ENCODE assay signal across 9 cellular contexts in the genomic region with DNA sequence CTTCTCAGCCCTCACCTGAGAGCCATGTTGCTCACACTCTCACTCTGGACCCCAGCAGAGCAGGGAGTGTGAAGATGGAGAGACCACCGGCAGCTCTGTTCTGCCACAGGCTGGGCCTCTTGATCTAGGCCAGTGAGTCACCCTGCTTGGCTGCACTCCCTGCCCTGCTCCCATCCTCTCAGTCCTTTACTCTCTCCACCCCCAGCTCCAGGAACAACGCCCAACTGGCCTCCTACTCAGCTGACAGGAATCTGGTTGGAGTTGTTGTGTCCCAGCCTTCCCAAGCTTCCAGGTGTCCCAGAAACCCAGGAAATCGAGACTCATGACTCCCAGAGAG. TPM values are rescaled to one million over a fixed set of nuclear protein-coding genes. Genes with fewer than 3 reads are reported as not detected.
DNase-seq lines count a peak whose midpoint lies in the region; ATAC-seq and TF ChIP-seq lines count a peak whose summit lies in the region.
"Had no signal": no experiment of that assay in that cellular context is flagged by ENCODE, and none has a peak within 500 bp of the region (broad histone marks: within the 10 kb centered on the region; RNA-seq: fewer than 3 reads in every experiment).

A gene with protein sequence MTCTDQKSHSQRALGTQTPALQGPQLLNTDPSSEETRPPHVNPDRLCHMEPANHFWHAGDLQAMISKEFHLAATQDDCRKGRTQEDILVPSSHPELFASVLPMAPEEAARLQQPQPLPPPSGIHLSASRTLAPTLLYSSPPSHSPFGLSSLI (plus strand): TSS at position 261 of the 337 bp plus-strand sequence. CDS start 14,833 bp downstream, outside the sequence.

- H3K4me1 ChIP-seq in Panc1 (ENCODE audit: control insufficient read depth, insufficient read depth, low read length) (peaks cover 22% of the 10 kb centered on the region), fibroblast of lung (ENCODE audit: control insufficient read depth, extremely low read depth, insufficient read depth, low read length) (peaks cover 19% of the 10 kb centered on the region), OCI-LY7 (ENCODE audit: insufficient read depth, low read length, poor library complexity, severe bottlenecking) (no peaks in the 10 kb centered on the region)
- H3K4me1 ChIP-seq: right lobe of liver had no signal

- H3K79me2 ChIP-seq in fibroblast of lung (ENCODE audit: control insufficient read depth, insufficient read depth, low read length) (no peaks in the 10 kb centered on the region), OCI-LY7 (ENCODE audit: insufficient read depth, low read depth, low read length) (no peaks in the 10 kb centered on the region)

- H3K36me3 Mint-ChIP-seq in nephron progenitor cell (ENCODE audit: low read depth): no peaks in the 10 kb centered on the region

- H3K4me3 ChIP-seq in AG04449 (ENCODE audit: low read depth, low read length) (peak within 1 kb of the TSS; percentile 25), Panc1 (ENCODE audit: low read depth in 2 of 2, low read length in 2 of 2) (peak within 1 kb of the TSS; percentile 9 to 45; a peak in 3 of 4 replicates), fibroblast of lung (replicated peaks in 1 of 4; ENCODE audit: control extremely low read depth in 1 of 4, insufficient read depth in 1 of 4, low read depth in 3 of 4, low read length in 4 of 4) (peak within 1 kb of the TSS in 2 of 4 experiments; percentile 26 to 31), OCI-LY7 (ENCODE audit: low read depth, low read length, poor library complexity, severe bottlenecking) (no peak within 1 kb of the TSS)
- H3K4me3 ChIP-seq: right lobe of liver had no signal

- no peaks in the 10 kb centered on the region for H3K36me3 ChIP-seq in Panc1 (ENCODE audit: control insufficient read depth, insufficient read depth, low read length)
- H3K36me3 ChIP-seq in fibroblast of lung (ENCODE audit: control insufficient read depth, insufficient read depth, low read length): no peaks in the 10 kb centered on the region
- H3K36me3 ChIP-seq in OCI-LY7 (ENCODE audit: insufficient read depth, low read length): no peaks in the 10 kb centered on the region
- H3K36me3 ChIP-seq: right lobe of liver had no signal

- H3K4me1 Mint-ChIP-seq in nephron progenitor cell: peaks cover 39% of the 10 kb centered on the region

- in situ Hi-C loops in Panc1 (cut with HindIII; ENCODE audit: low pct_unique_long_range_greater_than_20kb, low sequenced_read_pairs): no loop called here

- H2AFZ ChIP-seq in fibroblast of lung (ENCODE audit: low read length) (peak within 1 kb of the TSS; percentile 53), OCI-LY7 (ENCODE audit: low read length) (no peak within 1 kb of the TSS)

- H3K9me3 Mint-ChIP-seq in nephron progenitor cell: no peaks in the 10 kb centered on the region

- H3K27ac ChIP-seq in Panc1 (ENCODE audit: low read length) (peak within 1 kb of the TSS; percentile 67), fibroblast of lung (ENCODE audit: insufficient read depth, low read length) (peak within 1 kb of the TSS; percentile 31), OCI-LY7 (ENCODE audit: low read depth, low read length, poor library complexity, severe bottlenecking) (no peak within 1 kb of the TSS)
- H3K27ac ChIP-seq: right lobe of liver had no signal

- H3K27ac Mint-ChIP-seq in nephron progenitor cell: no peak within 1 kb of the TSS

- DNase-seq in AG04449 (ENCODE audit: low read depth, low spot score): peak; percentile 73
- peak; percentile 72 for DNase-seq in Panc1 (ENCODE audit: low read depth, low spot score)
- peak; percentile 93 to 97 for DNase-seq in fibroblast of lung (ENCODE audit: low read depth in 2 of 2)
- DNase-seq in nephron progenitor cell: no peak
- DNase-seq in OCI-LY7 (ENCODE audit: low spot score): no peak
- no peak for DNase-seq in SK-N-DZ (ENCODE audit: low spot score)

- H3K4me2 ChIP-seq in fibroblast of lung (ENCODE audit: extremely low read depth, insufficient read depth, low read length): peak within 1 kb of the TSS; percentile 51
- H3K4me2 ChIP-seq in OCI-LY7 (ENCODE audit: low read length): no peak within 1 kb of the TSS

- no peaks in the 10 kb centered on the region for H3K9me3 ChIP-seq in Panc1 (ENCODE audit: control insufficient read depth, insufficient read depth, low read depth, low read length)
- no peaks in the 10 kb centered on the region for H3K9me3 ChIP-seq in fibroblast of lung (ENCODE audit: control insufficient read depth, insufficient read depth, low read depth, low read length)
- no peaks in the 10 kb centered on the region for H3K9me3 ChIP-seq in OCI-LY7 (ENCODE audit: low read length)
- H3K9me3 ChIP-seq: right lobe of liver had no signal

- ATAC-seq in Panc1 (peak; percentile 88), GM18511 (IDR thresholded peaks at IDR 0.05; ENCODE audit: unreplicated experiment) (no peak), HG03175 (IDR thresholded peaks at IDR 0.05; ENCODE audit: unreplicated experiment) (no peak)

- POLR2A ChIA-PET in AG04449 (lab: Yijun Ruan, JAX) (interaction anchor here (0.6 kb wide), 1 partner anchor 715 kb away, joined by 3 read pairs; no protein-coding TSS in a partner anchor), Panc1 (lab: Charles Lee) (no interaction called here), OCI-LY7 (lab: Charles Lee) (no interaction called here)

- TF ChIP-seq CTCF in AG04449 (IDR thresholded peaks at IDR 0.05; ENCODE audit: insufficient read depth, low read length, missing control alignments) (no peak), Panc1 (IDR thresholded peaks at IDR 0.05) (no peak), fibroblast of lung (conservative IDR thresholded peaks at IDR 0.05 in 1 of 2, IDR thresholded peaks at IDR 0.05 in 1 of 2; ENCODE audit: low read depth in 1 of 2, low read length in 2 of 2) (no peak), nephron progenitor cell (IDR thresholded peaks at IDR 0.05) (no peak), OCI-LY7 (conservative IDR thresholded peaks at IDR 0.05; ENCODE audit: low read length) (no peak)

- CTCF ChIA-PET in AG04449 (lab: Yijun Ruan, JAX) (interaction anchor here (1.1 to 11.8 kb wide), 11 partner anchors 14 to 288 kb away, joined by 3 to 162 read pairs (median 8); a partner anchor contains a TSS), Panc1 (lab: Charles Lee) (interaction anchor here (1.5 kb wide), 1 partner anchor 27 kb away, joined by 5 read pairs; no protein-coding TSS in a partner anchor), OCI-LY7 (lab: Charles Lee; ENCODE audit: unreplicated experiment) (no interaction called here)

- no peaks in the 10 kb centered on the region; the same call in 1 of the 2 replicates for H3K27me3 ChIP-seq in Panc1 (ENCODE audit: control insufficient read depth, insufficient read depth, low read length)
- peaks cover 13% of the 10 kb centered on the region for H3K27me3 ChIP-seq in fibroblast of lung (ENCODE audit: control insufficient read depth, insufficient read depth, low read length)
- H3K27me3 ChIP-seq: right lobe of liver had no signal

- BruUV-seq in Panc1 (replicated peaks; lab: Mats Ljungman, UMichigan) (no TSS peak), OCI-LY7 (replicated peaks; lab: Mats Ljungman, UMichigan) (no TSS peak)

- H3K9ac ChIP-seq in fibroblast of lung (ENCODE audit: insufficient read depth, low read length): no peak within 1 kb of the TSS

- H3K9me2 ChIP-seq in OCI-LY7 (ENCODE audit: insufficient read depth, low read length): no peaks in the 10 kb centered on the region

- H4K20me1 ChIP-seq in fibroblast of lung (ENCODE audit: control insufficient read depth, extremely low read depth, insufficient read depth, low read length) (no peaks in the 10 kb centered on the region), OCI-LY7 (ENCODE audit: insufficient read depth, low read length) (no peaks in the 10 kb centered on the region)

- intact Hi-C loops in Panc1 (cut with micrococcal nuclease; ENCODE audit: unreplicated experiment) (no loop called here), OCI-LY7 (cut with micrococcal nuclease; ENCODE audit: unreplicated experiment) (no loop called here)

- H3K27me3 Mint-ChIP-seq in nephron progenitor cell (ENCODE audit: low read depth, poor library complexity): peaks cover 25% of the 10 kb centered on the region

- H3K4me3 Mint-ChIP-seq in nephron progenitor cell: peak within 1 kb of the TSS; percentile 50

RNA-seq across cellular contexts. Expression of the gene that starts here (rescaled TPM):
- total RNA-seq in Panc1 (2021; ENCODE audit: unreplicated experiment): 2.9 TPM
- polyA plus RNA-seq in Panc1 (2012; ENCODE audit: insufficient read length): 2.3 TPM
- 0.66 and 1.8 TPM in 2 replicates for total RNA-seq in fibroblast of lung
- 0.40 and 0.41 TPM in 2 replicates for polyA plus RNA-seq in fibroblast of lung
- polyA plus RNA-seq in fibroblast of lung (2012): 1.0 and 1.4 TPM in 2 replicates
- polyA minus RNA-seq in fibroblast of lung (ENCODE audit: low replicate concordance): 0.59 and 1.8 TPM in 2 replicates
- not detected in 2 replicates for total RNA-seq in OCI-LY7 (2014; rRNA removed; shearing (Covaris generic))
- total RNA-seq in OCI-LY7 (2022): not detected in 2 replicates
- polyA plus RNA-seq in SK-N-DZ (2014; cell fraction: cytosol; rRNA removed): 0.16 TPM in 1 of 2 replicates, not detected in the other
- polyA plus RNA-seq in SK-N-DZ (2014; cell fraction: nucleus; rRNA removed): not detected in 2 replicates

Comparison
In these comparisons a context has a peak if more than half of its experiments do, and no peak if none do; other contexts are left out.
1. DNase-seq: peak in AG04449 (single experiment), Panc1 (single experiment) and fibroblast of lung (2 of 2); none in nephron progenitor cell (single experiment), OCI-LY7 (single experiment) and SK-N-DZ (single experiment).